7 cellular contexts compared by ENCODE assay signal in genomic region chr11:33701302-33701701, GRCh38. TPM values are rescaled to one million over a fixed set of nuclear protein-coding genes. Genes with fewer than 3 reads are reported as not detected.
DNase-seq lines count a peak whose midpoint lies in the region; ATAC-seq and TF ChIP-seq lines count a peak whose summit lies in the region.

No MANE protein-coding gene starts in this region.

- peak overlapping the region; percentile 48 to 67 (median 52) for H3K4me3 ChIP-seq in esophagus squamous epithelium
- peak overlapping the region; percentile 73 for H3K4me3 ChIP-seq in psoas muscle

- H3K27me3 ChIP-seq in esophagus squamous epithelium, result no peaks in the 10 kb centered on the region
- no peaks in the 10 kb centered on the region for H3K27me3 ChIP-seq in psoas muscle (ENCODE audit: insufficient read depth in 3 of 3, low read length in 2 of 3)

- intact Hi-C loops in esophagus squamous epithelium (cut with DNase I), result no loop called here
- intact Hi-C loops in psoas muscle (cut with DNase I), result loop anchor here (5.0 kb wide), 1 partner anchor 36 kb away; the partner anchor contains the start of gene CD59 (in 2 of the 2)

- TF ChIP-seq POLR2A in esophagus squamous epithelium (IDR thresholded peaks at IDR 0.05), result no peak

- 7 to 19% methylated on average over 4 of the region's 4 CpGs for WGBS in esophagus squamous epithelium, 2 donors
- WGBS in psoas muscle, 3 donors, result 6 to 13% (median 11%) methylated on average over 4 of the region's 4 CpGs

- H3K4me1 ChIP-seq in esophagus squamous epithelium (peaks cover 34 to 91% (median 47%) of the 10 kb centered on the region in 3 donors), psoas muscle (peaks cover 56% of the 10 kb centered on the region)

- no peaks in the 10 kb centered on the region for H3K9me3 ChIP-seq in esophagus squamous epithelium
- H3K9me3 ChIP-seq in psoas muscle, result no peaks in the 10 kb centered on the region

- H3K27ac ChIP-seq in esophagus squamous epithelium (peak overlapping the region; percentile 87 to 91 (median 90)), psoas muscle (peak overlapping the region; percentile 83)

- ATAC-seq in SK-N-SH treated with all-trans-retinoic acid at 6 μM for 48 hours (peak; percentile 36), psoas muscle (peak in 3 of 4 donors; percentile 5 to 48 (median 15)), HG03521 (IDR thresholded peaks at IDR 0.05; ENCODE audit: unreplicated experiment) (no peak), GM19324 (IDR thresholded peaks at IDR 0.05; ENCODE audit: low FRiP score, unreplicated experiment) (no peak)

- peak; percentile 57 for DNase-seq in HCEC 1CT
- DNase-seq in esophagus squamous epithelium (lab: John Stamatoyannopoulos, UW), result no peak
- DNase-seq in psoas muscle, result no peak
- DNase-seq in DMS79 (lab: John Stamatoyannopoulos, UW), result no peak

- H3K36me3 ChIP-seq in esophagus squamous epithelium, result peaks cover 0 to 19% (median 0%) of the 10 kb centered on the region in 3 donors
- peaks cover 0 to 7% of the 10 kb centered on the region in 2 donors for H3K36me3 ChIP-seq in psoas muscle (ENCODE audit: insufficient read depth in 1 of 2, low read depth in 1 of 2)

- TF ChIP-seq CTCF in esophagus squamous epithelium (IDR thresholded peaks at IDR 0.05) (no peak), psoas muscle (IDR thresholded peaks at IDR 0.05) (no peak)

TF ChIP-seq in SK-N-SH treated with all-trans-retinoic acid at 6 μM for 48 hours, 23 proteins besides CTCF, POLR2A, EP300 and RAD21:
- no peak for TF ChIP-seq ZNF70 (CRISPR knock-in tag; IDR thresholded peaks at IDR 0.05)
- no peak for TF ChIP-seq TCF4 (CRISPR knock-in tag; IDR thresholded peaks at IDR 0.05; ENCODE audit: borderline replicate concordance)
- no peak for TF ChIP-seq CREB5 (CRISPR knock-in tag; IDR thresholded peaks at IDR 0.05; ENCODE audit: low read depth)
- no peak for TF ChIP-seq TSHZ2 (CRISPR knock-in tag; IDR thresholded peaks at IDR 0.05)
- TF ChIP-seq ZFP30 (CRISPR knock-in tag; IDR thresholded peaks at IDR 0.05), result no peak
- no peak for TF ChIP-seq TOX (CRISPR knock-in tag; IDR thresholded peaks at IDR 0.05; ENCODE audit: borderline replicate concordance)
- TF ChIP-seq ARNTL (CRISPR knock-in tag; IDR thresholded peaks at IDR 0.05; ENCODE audit: borderline replicate concordance, low read depth), result no peak
- no peak for TF ChIP-seq POU6F1 (CRISPR knock-in tag; IDR thresholded peaks at IDR 0.05; ENCODE audit: borderline replicate concordance, low read depth)
- TF ChIP-seq SNAI2 (CRISPR knock-in tag; IDR thresholded peaks at IDR 0.05), result no peak
- no peak for TF ChIP-seq BACH2 (CRISPR knock-in tag; IDR thresholded peaks at IDR 0.05; ENCODE audit: borderline replicate concordance)
- no peak for TF ChIP-seq ISL1 (CRISPR knock-in tag; IDR thresholded peaks at IDR 0.05)
- TF ChIP-seq ZNF565 (CRISPR knock-in tag; conservative IDR thresholded peaks at IDR 0.05; ENCODE audit: low read depth), result no peak
- no peak for TF ChIP-seq ZFP3 (CRISPR knock-in tag; IDR thresholded peaks at IDR 0.05)
- no peak for TF ChIP-seq GLIS3 (CRISPR knock-in tag; IDR thresholded peaks at IDR 0.05)

RNA-seq across cellular contexts. Expression of gene C11orf91, which starts 0.7 kb away (rescaled TPM):
- total RNA-seq in esophagus squamous epithelium, result not detected
- under 1 TPM in 3 of 4 donors, not detected in 1; 0.49 to 0.87 (median 0.53) TPM for total RNA-seq in psoas muscle
- polyA plus RNA-seq in psoas muscle, result under 1 TPM in 1 of 3 donors, not detected in 2; 0.14 TPM

RNA-seq across cellular contexts. Expression of gene CD59, which starts 34.9 kb away (rescaled TPM):
- total RNA-seq in esophagus squamous epithelium, result 100 to 1,000 TPM; 191 to 525 (median 339) TPM
- 100 to 1,000 TPM; 548 to 930 (median 580) TPM for total RNA-seq in psoas muscle
- 100 to 1,000 TPM; 423 to 754 (median 450) TPM for polyA plus RNA-seq in psoas muscle

Comparison
In these comparisons a context has a peak if more than half of its experiments do, and no peak if none do; other contexts are left out.
1. ATAC-seq: peak in SK-N-SH treated with all-trans-retinoic acid at 6 μM for 48 hours (single experiment) and psoas muscle (3 of 4); none in HG03521 (single experiment) and GM19324 (single experiment).